1 cellular context compared by ENCODE assay signal in the genomic region with DNA sequence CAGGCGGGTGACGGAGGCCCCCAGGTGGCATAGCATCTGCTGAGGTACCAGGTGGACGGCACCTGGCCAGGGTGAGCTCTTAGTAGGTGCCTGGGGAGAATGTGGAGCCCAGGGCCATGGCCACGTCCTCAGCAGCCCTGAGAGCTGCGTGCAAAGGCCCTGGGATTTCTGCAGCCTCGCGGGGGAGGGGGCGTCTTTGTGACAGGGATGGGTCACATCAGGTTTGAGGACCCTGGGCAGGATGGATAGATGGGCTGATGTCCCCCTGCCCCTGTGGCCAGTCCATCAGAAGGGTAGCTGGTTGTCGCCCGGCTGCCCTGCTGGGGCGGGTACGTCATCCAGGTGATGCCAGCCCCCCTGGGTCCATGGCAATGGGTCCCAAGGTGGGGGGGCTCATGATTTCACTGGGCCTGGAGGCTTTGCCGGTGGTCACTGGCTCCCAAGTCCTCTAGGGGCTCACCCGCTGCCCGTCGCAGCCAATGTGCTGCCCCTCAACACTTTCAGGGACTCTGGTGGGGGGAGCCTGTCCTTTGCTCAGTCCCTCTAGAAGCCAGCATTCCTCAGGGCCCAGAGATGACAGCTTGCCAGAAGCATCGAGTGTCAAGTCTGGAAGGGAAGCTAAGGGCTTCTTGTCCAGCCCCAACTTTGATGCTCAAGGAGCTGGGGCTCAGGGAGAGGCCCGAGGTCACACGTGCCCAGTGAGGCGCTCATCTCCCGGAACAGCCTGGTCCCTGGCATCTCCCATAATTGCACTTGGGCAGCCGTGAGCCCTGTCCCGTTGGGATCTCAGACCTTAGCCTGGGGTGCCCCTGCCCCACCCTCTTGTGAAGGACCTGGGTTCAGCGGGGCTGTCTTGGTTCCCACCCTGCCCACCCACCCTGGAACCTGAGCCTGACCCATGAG.
TF ChIP-seq lines count a peak whose summit lies in the region.

No MANE protein-coding gene starts in this region.

TF ChIP-seq in H1, 55 proteins besides CTCF, POLR2A, EP300 and RAD21:
- TF ChIP-seq SIN3A (conservative IDR thresholded peaks at IDR 0.05 in 1 of 2, IDR thresholded peaks at IDR 0.05 in 1 of 2; ENCODE audit: low read depth in 1 of 2, low read length in 2 of 2) (no peak), EZH2 (IDR thresholded peaks at IDR 0.05; ENCODE audit: low read depth, low read length, severe bottlenecking) (no peak), TEAD4 (IDR thresholded peaks at IDR 0.05; ENCODE audit: low read depth, low read length) (no peak), CEBPB (IDR thresholded peaks at IDR 0.05; ENCODE audit: low read depth, low read length) (no peak), KDM5A (IDR thresholded peaks at IDR 0.05; ENCODE audit: low read length) (no peak), BRCA1 (IDR thresholded peaks at IDR 0.05; ENCODE audit: low read depth, low read length) (no peak), CBX8 (IDR thresholded peaks at IDR 0.05; ENCODE audit: borderline replicate concordance, low read depth, low read length) (no peak), RXRA (IDR thresholded peaks at IDR 0.05; ENCODE audit: insufficient read depth, low read depth, low read length) (no peak), SP4 (IDR thresholded peaks at IDR 0.05; ENCODE audit: low read length) (no peak), SP2 (IDR thresholded peaks at IDR 0.05; ENCODE audit: low read length) (no peak), EGR1 (IDR thresholded peaks at IDR 0.05; ENCODE audit: borderline replicate concordance, low read depth, low read length) (no peak), BCL11A (IDR thresholded peaks at IDR 0.05; ENCODE audit: low read depth in 2 of 2, low read length in 2 of 2) (no peak), JUN (IDR thresholded peaks at IDR 0.05; ENCODE audit: low read depth, low read length) (no peak), SUZ12 (IDR thresholded peaks at IDR 0.05; ENCODE audit: low read length) (no peak)
- TF ChIP-seq, protein P1, sequence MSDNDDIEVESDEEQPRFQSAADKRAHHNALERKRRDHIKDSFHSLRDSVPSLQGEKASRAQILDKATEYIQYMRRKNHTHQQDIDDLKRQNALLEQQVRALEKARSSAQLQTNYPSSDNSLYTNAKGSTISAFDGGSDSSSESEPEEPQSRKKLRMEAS (IDR thresholded peaks at IDR 0.05), result no peak
- TF ChIP-seq, protein P2, sequence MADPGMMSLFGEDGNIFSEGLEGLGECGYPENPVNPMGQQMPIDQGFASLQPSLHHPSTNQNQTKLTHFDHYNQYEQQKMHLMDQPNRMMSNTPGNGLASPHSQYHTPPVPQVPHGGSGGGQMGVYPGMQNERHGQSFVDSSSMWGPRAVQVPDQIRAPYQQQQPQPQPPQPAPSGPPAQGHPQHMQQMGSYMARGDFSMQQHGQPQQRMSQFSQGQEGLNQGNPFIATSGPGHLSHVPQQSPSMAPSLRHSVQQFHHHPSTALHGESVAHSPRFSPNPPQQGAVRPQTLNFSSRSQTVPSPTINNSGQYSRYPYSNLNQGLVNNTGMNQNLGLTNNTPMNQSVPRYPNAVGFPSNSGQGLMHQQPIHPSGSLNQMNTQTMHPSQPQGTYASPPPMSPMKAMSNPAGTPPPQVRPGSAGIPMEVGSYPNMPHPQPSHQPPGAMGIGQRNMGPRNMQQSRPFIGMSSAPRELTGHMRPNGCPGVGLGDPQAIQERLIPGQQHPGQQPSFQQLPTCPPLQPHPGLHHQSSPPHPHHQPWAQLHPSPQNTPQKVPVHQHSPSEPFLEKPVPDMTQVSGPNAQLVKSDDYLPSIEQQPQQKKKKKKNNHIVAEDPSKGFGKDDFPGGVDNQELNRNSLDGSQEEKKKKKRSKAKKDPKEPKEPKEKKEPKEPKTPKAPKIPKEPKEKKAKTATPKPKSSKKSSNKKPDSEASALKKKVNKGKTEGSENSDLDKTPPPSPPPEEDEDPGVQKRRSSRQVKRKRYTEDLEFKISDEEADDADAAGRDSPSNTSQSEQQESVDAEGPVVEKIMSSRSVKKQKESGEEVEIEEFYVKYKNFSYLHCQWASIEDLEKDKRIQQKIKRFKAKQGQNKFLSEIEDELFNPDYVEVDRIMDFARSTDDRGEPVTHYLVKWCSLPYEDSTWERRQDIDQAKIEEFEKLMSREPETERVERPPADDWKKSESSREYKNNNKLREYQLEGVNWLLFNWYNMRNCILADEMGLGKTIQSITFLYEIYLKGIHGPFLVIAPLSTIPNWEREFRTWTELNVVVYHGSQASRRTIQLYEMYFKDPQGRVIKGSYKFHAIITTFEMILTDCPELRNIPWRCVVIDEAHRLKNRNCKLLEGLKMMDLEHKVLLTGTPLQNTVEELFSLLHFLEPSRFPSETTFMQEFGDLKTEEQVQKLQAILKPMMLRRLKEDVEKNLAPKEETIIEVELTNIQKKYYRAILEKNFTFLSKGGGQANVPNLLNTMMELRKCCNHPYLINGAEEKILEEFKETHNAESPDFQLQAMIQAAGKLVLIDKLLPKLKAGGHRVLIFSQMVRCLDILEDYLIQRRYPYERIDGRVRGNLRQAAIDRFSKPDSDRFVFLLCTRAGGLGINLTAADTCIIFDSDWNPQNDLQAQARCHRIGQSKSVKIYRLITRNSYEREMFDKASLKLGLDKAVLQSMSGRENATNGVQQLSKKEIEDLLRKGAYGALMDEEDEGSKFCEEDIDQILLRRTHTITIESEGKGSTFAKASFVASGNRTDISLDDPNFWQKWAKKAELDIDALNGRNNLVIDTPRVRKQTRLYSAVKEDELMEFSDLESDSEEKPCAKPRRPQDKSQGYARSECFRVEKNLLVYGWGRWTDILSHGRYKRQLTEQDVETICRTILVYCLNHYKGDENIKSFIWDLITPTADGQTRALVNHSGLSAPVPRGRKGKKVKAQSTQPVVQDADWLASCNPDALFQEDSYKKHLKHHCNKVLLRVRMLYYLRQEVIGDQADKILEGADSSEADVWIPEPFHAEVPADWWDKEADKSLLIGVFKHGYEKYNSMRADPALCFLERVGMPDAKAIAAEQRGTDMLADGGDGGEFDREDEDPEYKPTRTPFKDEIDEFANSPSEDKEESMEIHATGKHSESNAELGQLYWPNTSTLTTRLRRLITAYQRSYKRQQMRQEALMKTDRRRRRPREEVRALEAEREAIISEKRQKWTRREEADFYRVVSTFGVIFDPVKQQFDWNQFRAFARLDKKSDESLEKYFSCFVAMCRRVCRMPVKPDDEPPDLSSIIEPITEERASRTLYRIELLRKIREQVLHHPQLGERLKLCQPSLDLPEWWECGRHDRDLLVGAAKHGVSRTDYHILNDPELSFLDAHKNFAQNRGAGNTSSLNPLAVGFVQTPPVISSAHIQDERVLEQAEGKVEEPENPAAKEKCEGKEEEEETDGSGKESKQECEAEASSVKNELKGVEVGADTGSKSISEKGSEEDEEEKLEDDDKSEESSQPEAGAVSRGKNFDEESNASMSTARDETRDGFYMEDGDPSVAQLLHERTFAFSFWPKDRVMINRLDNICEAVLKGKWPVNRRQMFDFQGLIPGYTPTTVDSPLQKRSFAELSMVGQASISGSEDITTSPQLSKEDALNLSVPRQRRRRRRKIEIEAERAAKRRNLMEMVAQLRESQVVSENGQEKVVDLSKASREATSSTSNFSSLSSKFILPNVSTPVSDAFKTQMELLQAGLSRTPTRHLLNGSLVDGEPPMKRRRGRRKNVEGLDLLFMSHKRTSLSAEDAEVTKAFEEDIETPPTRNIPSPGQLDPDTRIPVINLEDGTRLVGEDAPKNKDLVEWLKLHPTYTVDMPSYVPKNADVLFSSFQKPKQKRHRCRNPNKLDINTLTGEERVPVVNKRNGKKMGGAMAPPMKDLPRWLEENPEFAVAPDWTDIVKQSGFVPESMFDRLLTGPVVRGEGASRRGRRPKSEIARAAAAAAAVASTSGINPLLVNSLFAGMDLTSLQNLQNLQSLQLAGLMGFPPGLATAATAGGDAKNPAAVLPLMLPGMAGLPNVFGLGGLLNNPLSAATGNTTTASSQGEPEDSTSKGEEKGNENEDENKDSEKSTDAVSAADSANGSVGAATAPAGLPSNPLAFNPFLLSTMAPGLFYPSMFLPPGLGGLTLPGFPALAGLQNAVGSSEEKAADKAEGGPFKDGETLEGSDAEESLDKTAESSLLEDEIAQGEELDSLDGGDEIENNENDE (IDR thresholded peaks at IDR 0.05; ENCODE audit: insufficient replicate concordance, low read length), result no peak
- TF ChIP-seq, protein P3, sequence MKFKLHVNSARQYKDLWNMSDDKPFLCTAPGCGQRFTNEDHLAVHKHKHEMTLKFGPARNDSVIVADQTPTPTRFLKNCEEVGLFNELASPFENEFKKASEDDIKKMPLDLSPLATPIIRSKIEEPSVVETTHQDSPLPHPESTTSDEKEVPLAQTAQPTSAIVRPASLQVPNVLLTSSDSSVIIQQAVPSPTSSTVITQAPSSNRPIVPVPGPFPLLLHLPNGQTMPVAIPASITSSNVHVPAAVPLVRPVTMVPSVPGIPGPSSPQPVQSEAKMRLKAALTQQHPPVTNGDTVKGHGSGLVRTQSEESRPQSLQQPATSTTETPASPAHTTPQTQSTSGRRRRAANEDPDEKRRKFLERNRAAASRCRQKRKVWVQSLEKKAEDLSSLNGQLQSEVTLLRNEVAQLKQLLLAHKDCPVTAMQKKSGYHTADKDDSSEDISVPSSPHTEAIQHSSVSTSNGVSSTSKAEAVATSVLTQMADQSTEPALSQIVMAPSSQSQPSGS (IDR thresholded peaks at IDR 0.05; ENCODE audit: low read length), result no peak
- TF ChIP-seq, protein P4, sequence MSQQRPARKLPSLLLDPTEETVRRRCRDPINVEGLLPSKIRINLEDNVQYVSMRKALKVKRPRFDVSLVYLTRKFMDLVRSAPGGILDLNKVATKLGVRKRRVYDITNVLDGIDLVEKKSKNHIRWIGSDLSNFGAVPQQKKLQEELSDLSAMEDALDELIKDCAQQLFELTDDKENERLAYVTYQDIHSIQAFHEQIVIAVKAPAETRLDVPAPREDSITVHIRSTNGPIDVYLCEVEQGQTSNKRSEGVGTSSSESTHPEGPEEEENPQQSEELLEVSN (IDR thresholded peaks at IDR 0.05), result no peak
TF ChIP-seq in H1: peak in this region for 0.
